2 cellular contexts compared by ENCODE assay signal in the genomic region with DNA sequence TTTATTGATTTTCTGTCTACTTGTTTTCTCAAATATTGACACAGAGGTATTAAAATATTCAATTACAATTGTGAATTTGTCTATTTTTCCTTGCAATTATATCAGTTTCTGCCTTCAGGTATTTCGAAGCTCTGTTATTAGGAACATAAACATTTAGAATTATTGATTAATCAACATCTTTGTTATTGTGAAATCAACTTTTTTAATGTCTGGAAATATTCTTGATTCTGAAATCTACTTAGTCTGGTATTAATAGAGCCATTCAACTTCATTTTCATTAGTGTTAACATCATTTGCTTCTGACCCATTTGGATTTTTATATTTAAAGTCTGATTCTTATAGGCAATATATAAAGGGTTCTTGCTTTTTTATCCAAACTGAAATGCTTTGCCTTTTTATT.
A peak's percentile ranks its signal among the peaks of the same experiment; 100 is the strongest.
TF ChIP-seq lines count a peak whose summit lies in the region.

No MANE protein-coding gene starts in this region.

TF ChIP-seq in HepG2, 621 proteins besides CTCF, POLR2A, EP300 and RAD21:
- peak; percentile 39; the same call in 1 of the 2 replicates for TF ChIP-seq CEBPB (IDR thresholded peaks at IDR 0.05; ENCODE audit: borderline replicate concordance, low read depth, low read length)
- no peak for TF ChIP-seq CBFB (CRISPR knock-in tag; IDR thresholded peaks at IDR 0.05)
- TF ChIP-seq HNRNPUL1 (IDR thresholded peaks at IDR 0.05; ENCODE audit: low read depth, low read length) = no peak

TF ChIP-seq in IMR-90, 13 proteins besides CTCF, POLR2A, EP300 and RAD21:
- TF ChIP-seq SMC3 (IDR thresholded peaks at IDR 0.05; ENCODE audit: low read depth, low read length) (no peak), CEBPB (IDR thresholded peaks at IDR 0.05; ENCODE audit: low read depth, low read length) (peak; percentile 39; the same call in 1 of the 2 replicates)
TF ChIP-seq in IMR-90: peak in this region for 1.
